8 cellular contexts compared by ENCODE assay signal in genomic region chr5:172004824-172005237, GRCh38. TPM values are rescaled to one million over a fixed set of nuclear protein-coding genes. Genes with fewer than 3 reads are reported as not detected.
DNase-seq lines count a peak whose midpoint lies in the region; ATAC-seq and TF ChIP-seq lines count a peak whose summit lies in the region.

No MANE protein-coding gene starts in this region.

- peaks cover 9% of the 10 kb centered on the region; the same call in 1 of the 2 replicates for H3K36me3 ChIP-seq in DOHH2 (ENCODE audit: control insufficient read depth, low read length)

- H3K36me3 Mint-ChIP-seq in brain (no peaks in the 10 kb centered on the region), mesothelial cell of epicardium (no peaks in the 10 kb centered on the region)

- H3K9me3 ChIP-seq in DOHH2 (ENCODE audit: control insufficient read depth, insufficient read depth, low read length), result no peaks in the 10 kb centered on the region

- peak overlapping the region; percentile 94 for H3K4me2 ChIP-seq in DOHH2 (ENCODE audit: low read length)

- ATAC-seq in HG03457 (IDR thresholded peaks at IDR 0.05; ENCODE audit: unreplicated experiment), result no peak
- ATAC-seq in GM19395 (IDR thresholded peaks at IDR 0.05; ENCODE audit: unreplicated experiment), result no peak

- no peak for TF ChIP-seq CTCF in DOHH2 (IDR thresholded peaks at IDR 0.05; ENCODE audit: low read depth, low read length, poor library complexity, severe bottlenecking)
- TF ChIP-seq CTCF in brain (conservative IDR thresholded peaks at IDR 0.05), result no peak
- no peak for TF ChIP-seq CTCF in mesothelial cell of epicardium (IDR thresholded peaks at IDR 0.05; ENCODE audit: unreplicated experiment)

- peaks cover 87% of the 10 kb centered on the region for H3K4me1 Mint-ChIP-seq in brain
- H3K4me1 Mint-ChIP-seq in mesothelial cell of epicardium, result peaks cover 43% of the 10 kb centered on the region

- H3K4me1 ChIP-seq in DOHH2 (ENCODE audit: control insufficient read depth, low read length), result peaks cover 63% of the 10 kb centered on the region

- peaks cover 77% of the 10 kb centered on the region for H3K79me2 ChIP-seq in DOHH2 (ENCODE audit: control insufficient read depth, low read length)

- H3F3A ChIP-seq in DOHH2 (ENCODE audit: control insufficient read depth, insufficient read depth), result peaks cover 12% of the 10 kb centered on the region

- DNase-seq in NOMO-1 (lab: John Stamatoyannopoulos, UW; ENCODE audit: unreplicated experiment in 2 of 2) (peak; percentile 47 to 72), mesothelial cell of epicardium (ENCODE audit: low spot score in 2 of 2, unreplicated experiment in 2 of 2) (no peak), NCI-H2029 treated with DMSO at 0.1 percent for 48 hours (lab: John Stamatoyannopoulos, UW) (no peak), NCI-H69 (lab: John Stamatoyannopoulos, UW) (no peak)

- no peaks in the 10 kb centered on the region for H3K27me3 ChIP-seq in DOHH2 (ENCODE audit: control insufficient read depth, low read length)

- H3K9me2 ChIP-seq in DOHH2 (replicated peaks; ENCODE audit: control insufficient read depth, low read length), result no peaks in the 10 kb centered on the region

- H3K4me3 ChIP-seq in DOHH2 (ENCODE audit: low read length), result peak overlapping the region; percentile 93

- H4K20me1 ChIP-seq in DOHH2 (ENCODE audit: control insufficient read depth, insufficient read depth, low read depth, low read length), result 0 out of 2 replicates have a peak, but pooled peaks cover 6% of the 10 kb centered on the region

- H3K4me3 Mint-ChIP-seq in brain, result peak overlapping the region; percentile 89 to 96 (median 92)
- H3K4me3 Mint-ChIP-seq in mesothelial cell of epicardium, result peak overlapping the region; percentile 94

- peaks cover 5% of the 10 kb centered on the region for H3K27me3 Mint-ChIP-seq in brain
- no peaks in the 10 kb centered on the region for H3K27me3 Mint-ChIP-seq in mesothelial cell of epicardium (ENCODE audit: low read depth)

- H3K27ac ChIP-seq in DOHH2 (ENCODE audit: low read depth, low read length), result no peak overlapping the region

- H3K27ac Mint-ChIP-seq in brain (peak overlapping the region; percentile 90 to 100 (median 99)), mesothelial cell of epicardium (peak overlapping the region; percentile 95)

- no peaks in the 10 kb centered on the region for H3K9me3 Mint-ChIP-seq in brain
- H3K9me3 Mint-ChIP-seq in mesothelial cell of epicardium, result no peaks in the 10 kb centered on the region

RNA-seq across cellular contexts. Expression of gene FBXW11, which starts 1.6 kb away (rescaled TPM):
- polyA plus RNA-seq in brain (ENCODE audit: insufficient read depth, low read depth, low replicate concordance), result 49.0 TPM
- total RNA-seq in mesothelial cell of epicardium, result 62.1 to 64.4 TPM (median 64.1 TPM) in 3 replicates

Comparison
In these comparisons a context has a peak if more than half of its experiments do, and no peak if none do; other contexts are left out.
1. DNase-seq: peak in NOMO-1 (2 of 2); none in mesothelial cell of epicardium (0 of 2), NCI-H2029 treated with DMSO at 0.1 percent for 48 hours (single experiment) and NCI-H69 (single experiment).